8 cellular contexts compared by ENCODE assay signal in the genomic region with DNA sequence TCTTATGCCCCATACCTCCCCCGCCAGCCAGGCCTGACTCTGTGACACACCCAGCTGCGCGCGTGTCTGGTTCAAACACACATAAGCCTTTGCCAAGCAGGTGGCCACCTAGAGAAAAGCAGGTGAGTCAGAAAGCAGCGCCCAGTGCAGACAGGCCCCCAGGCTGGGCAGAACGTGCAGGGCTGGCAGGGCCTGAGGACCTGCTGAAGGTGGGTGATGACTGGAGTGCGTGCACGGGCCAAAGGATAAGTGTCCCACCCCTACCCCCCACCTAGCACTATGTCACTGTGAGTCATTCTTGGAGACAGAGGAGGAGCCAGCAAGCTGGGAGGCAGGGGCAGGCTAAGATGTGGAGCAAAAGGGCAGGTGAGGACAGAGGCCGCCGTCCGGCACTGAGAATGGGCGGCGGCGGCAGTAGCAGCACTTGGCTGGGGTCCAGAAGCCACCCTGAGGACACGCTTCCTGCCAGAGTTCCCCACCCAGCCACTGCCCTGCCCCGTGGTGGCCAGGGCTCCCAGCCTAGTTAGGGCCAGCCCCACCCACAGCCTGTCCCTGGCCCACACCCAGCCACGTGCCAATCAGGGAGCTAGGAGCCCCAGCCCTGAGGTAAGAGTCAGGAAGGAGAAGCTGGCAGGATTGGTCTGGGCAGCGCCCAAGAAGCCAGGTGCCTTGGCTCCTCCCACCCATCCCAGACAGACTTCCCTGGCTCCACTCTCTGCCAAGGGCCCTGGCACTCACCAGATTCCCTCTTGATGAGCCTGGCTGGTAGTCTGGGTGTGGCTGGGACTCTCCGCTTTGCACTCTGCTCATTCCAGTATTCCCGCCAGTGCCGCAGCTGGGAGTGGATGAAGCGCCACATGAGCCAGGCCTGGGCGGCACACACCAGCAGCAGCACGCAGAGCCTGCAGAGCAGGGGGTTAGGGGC.
DNase-seq lines count a peak whose midpoint lies in the region; ATAC-seq and TF ChIP-seq lines count a peak whose summit lies in the region.

No MANE protein-coding gene starts in this region.

- no peaks in the 10 kb centered on the region for H3K9me3 ChIP-seq in WERI-Rb-1 (ENCODE audit: severe bottlenecking)
- H3K9me3 ChIP-seq in hepatocyte (ENCODE audit: low read depth): no peaks in the 10 kb centered on the region
- no peaks in the 10 kb centered on the region for H3K9me3 ChIP-seq in stomach

- peak overlapping the region; percentile 68 for H3K27ac ChIP-seq in C4-2B
- peak overlapping the region; percentile 17 for H3K27ac ChIP-seq in WERI-Rb-1
- peak overlapping the region; percentile 48 for H3K27ac ChIP-seq in hepatocyte
- peak overlapping the region; percentile 78 to 80 (median 79) for H3K27ac ChIP-seq in stomach

- peaks cover 55% of the 10 kb centered on the region for H3K36me3 ChIP-seq in WERI-Rb-1
- H3K36me3 ChIP-seq in hepatocyte (replicated peaks; ENCODE audit: insufficient read depth, low read depth): no peaks in the 10 kb centered on the region
- H3K36me3 ChIP-seq in stomach: peaks cover 11 to 69% (median 60%) of the 10 kb centered on the region in 4 donors

- no peaks in the 10 kb centered on the region for H3K79me2 ChIP-seq in hepatocyte

- ATAC-seq in HG02970 (IDR thresholded peaks at IDR 0.05; ENCODE audit: low FRiP score, unreplicated experiment) (no peak), HG03342 (IDR thresholded peaks at IDR 0.05; ENCODE audit: unreplicated experiment) (no peak)

- H3K4me2 ChIP-seq in hepatocyte: no peak overlapping the region

- TF ChIP-seq EP300 in stomach (IDR thresholded peaks at IDR 0.05): no peak

- TF ChIP-seq POLR2A in stomach (IDR thresholded peaks at IDR 0.05): no peak

- H3K4me3 ChIP-seq in WERI-Rb-1 (ENCODE audit: low read depth, low read length) (no peak overlapping the region), hepatocyte (no peak overlapping the region), stomach (no peak overlapping the region)

- DNase-seq in NCI-H1417 (lab: John Stamatoyannopoulos, UW) (peak; percentile 85 to 97 (median 97)), WERI-Rb-1 (peak; percentile 89), hepatocyte (ENCODE audit: low spot score) (peak; percentile 78), stomach (peak; percentile 98), T-helper 2 cell (no peak)

- WGBS in hepatocyte (ENCODE audit: low lambda C conversion rate, missing lambda C conversion rate): 82% methylated on average over 24 of the region's 24 CpGs
- 16 to 43% (median 25%) methylated on average over 4 to 24 of the region's 24 CpGs for WGBS in stomach, 5 donors

- H3K27me3 ChIP-seq in WERI-Rb-1 (ENCODE audit: insufficient read depth, low read depth, severe bottlenecking) (no peaks in the 10 kb centered on the region), hepatocyte (no peaks in the 10 kb centered on the region), stomach (no peaks in the 10 kb centered on the region)

- TF ChIP-seq CTCF in C4-2B (conservative IDR thresholded peaks at IDR 0.05) (no peak), WERI-Rb-1 (IDR thresholded peaks at IDR 0.05; ENCODE audit: low read depth, low read length) (no peak), hepatocyte (IDR thresholded peaks at IDR 0.05; ENCODE audit: poor library complexity) (no peak), stomach (IDR thresholded peaks at IDR 0.05) (no peak)

- no peaks in the 10 kb centered on the region for H4K20me1 ChIP-seq in hepatocyte (ENCODE audit: insufficient read depth, poor library complexity, severe bottlenecking)

- no peaks in the 10 kb centered on the region for H3K9me2 ChIP-seq in hepatocyte (replicated peaks; ENCODE audit: insufficient read depth)

- H2AFZ ChIP-seq in hepatocyte: no peak overlapping the region

- H3K4me1 ChIP-seq in hepatocyte (ENCODE audit: insufficient read depth): no peaks in the 10 kb centered on the region
- H3K4me1 ChIP-seq in stomach: peaks cover 22 to 55% (median 39%) of the 10 kb centered on the region in 4 donors

- intact Hi-C loops in stomach (cut with DNase I; ENCODE audit: low total_unique reads): loop anchor here (10.0 kb wide), 1 partner anchor 71 kb away; the partner anchor contains the start of gene TRAM2

Comparison
In these comparisons a context has a peak if more than half of its experiments do, and no peak if none do; other contexts are left out.
1. H3K27ac ChIP-seq: peak in every context shown above with its lines; median percentile 79 in stomach; 68 in C4-2B; 48 in hepatocyte; 17 in WERI-Rb-1.
2. DNase-seq: peak in NCI-H1417 (3 of 3), WERI-Rb-1 (single experiment), hepatocyte (single experiment) and stomach (single experiment); none in T-helper 2 cell (0 of 5).